Comparison of ENCODE assay signal across 36 cellular contexts in genomic region chr5:131457193-131457592, GRCh38.
"Had no signal": no experiment of that assay in that cellular context is flagged by ENCODE, and none has a peak within 500 bp of the region (broad histone marks: within the 10 kb centered on the region; RNA-seq: fewer than 3 reads in every experiment).

No MANE protein-coding gene starts in this region.

- H3K4me3 Mint-ChIP-seq: activated CD4-positive, alpha-beta T cell treated with anti-CD3 and anti-CD28 coated beads, Interleukin-2, amount 10 ng/mL, durations not matched to agents 24 days and 14 days; activated CD8-positive, alpha-beta T cell treated with anti-CD3 and anti-CD28 coated beads for 36 hours; activated naive CD8-positive, alpha-beta T cell treated with anti-CD3 and anti-CD28 coated beads, Interleukin-2, amount 10 ng/mL, durations not matched to agents 7 days and 5 days; activated T-cell treated with anti-CD3 and anti-CD28 coated beads, Interleukin-2, amount 50 U/mL, for 72 hours; activated T-helper 17 cell treated with anti-CD3 and anti-CD28 coated beads, Interleukin-2, amount 50 U/mL, for 72 hours; central memory CD8-positive, alpha-beta T cell had no signal

- H3K9me3 Mint-ChIP-seq: activated CD4-positive, alpha-beta T cell treated with anti-CD3 and anti-CD28 coated beads, Interleukin-2, amount 10 ng/mL, durations not matched to agents 24 days and 14 days; activated CD8-positive, alpha-beta T cell treated with anti-CD3 and anti-CD28 coated beads for 36 hours; activated naive CD8-positive, alpha-beta T cell treated with anti-CD3 and anti-CD28 coated beads, Interleukin-2, amount 10 ng/mL, durations not matched to agents 7 days and 5 days; activated T-helper 17 cell treated with anti-CD3 and anti-CD28 coated beads, Interleukin-2, amount 50 U/mL, for 72 hours; central memory CD8-positive, alpha-beta T cell had no signal

- H3K9me3 ChIP-seq: adrenal gland, body of pancreas, SJCRH30 had no signal

- H3K27ac Mint-ChIP-seq: activated CD4-positive, alpha-beta T cell treated with anti-CD3 and anti-CD28 coated beads, Interleukin-2, amount 10 ng/mL, durations not matched to agents 24 days and 14 days; activated naive CD8-positive, alpha-beta T cell treated with anti-CD3 and anti-CD28 coated beads, Interleukin-2, amount 10 ng/mL, durations not matched to agents 7 days and 5 days had no signal

- H3K4me3 ChIP-seq: adrenal gland, body of pancreas, PC-9, SJCRH30, SK-N-MC had no signal

- H3K27me3 ChIP-seq: adrenal gland, body of pancreas, SJCRH30 had no signal

- H3K27me3 Mint-ChIP-seq: activated CD4-positive, alpha-beta T cell treated with anti-CD3 and anti-CD28 coated beads, Interleukin-2, amount 10 ng/mL, durations not matched to agents 24 days and 14 days; activated CD8-positive, alpha-beta T cell treated with anti-CD3 and anti-CD28 coated beads for 36 hours; activated naive CD8-positive, alpha-beta T cell treated with anti-CD3 and anti-CD28 coated beads, Interleukin-2, amount 10 ng/mL, durations not matched to agents 7 days and 5 days; activated T-helper 17 cell treated with anti-CD3 and anti-CD28 coated beads, Interleukin-2, amount 50 U/mL, for 72 hours; central memory CD8-positive, alpha-beta T cell had no signal

- ATAC-seq: activated CD8-positive, alpha-beta T cell treated with anti-CD3 and anti-CD28 coated beads for 36 hours; activated T-cell treated with anti-CD3 and anti-CD28 coated beads, Interleukin-2, amount 50 U/mL, for 72 hours; activated T-helper 17 cell treated with anti-CD3 and anti-CD28 coated beads, Interleukin-2, amount 50 U/mL, for 72 hours; body of pancreas had no signal

- H3K4me1 ChIP-seq: SJCRH30 had no signal

- H3K27ac ChIP-seq: adrenal gland, body of pancreas, KMS-11, PC-9, RWPE1, SJCRH30, SK-N-MC, WERI-Rb-1 had no signal

- DNase-seq: activated CD4-positive, alpha-beta T cell treated with anti-CD3 and anti-CD28 coated beads for 1 hour; activated CD4-positive, alpha-beta T cell treated with anti-CD3 and anti-CD28 coated beads, Interleukin-2, amount 10 ng/mL, durations not matched to agents 24 days and 14 days; activated CD4-positive, alpha-beta T cell treated with anti-CD3 and anti-CD28 coated beads, Interleukin-2, amount 50 U/mL, for 4 hours; activated CD4-positive, CD25-positive, alpha-beta regulatory T cell; activated CD8-positive, alpha-beta T cell treated with anti-CD3 and anti-CD28 coated beads for 36 hours; activated effector memory CD4-positive, alpha-beta T cell treated with anti-CD3 and anti-CD28 coated beads, Interleukin-2, amount 50 U/mL, for 16 hours; activated naive CD4-positive, alpha-beta T cell; activated naive CD4-positive, alpha-beta T cell treated with anti-CD3 and anti-CD28 coated beads, Interleukin-2, amount 50 U/mL, for 16 hours; activated naive CD8-positive, alpha-beta T cell treated with anti-CD3 and anti-CD28 coated beads, Interleukin-2, amount 10 ng/mL, durations not matched to agents 7 days and 5 days; activated T-cell treated with anti-CD3 and anti-CD28 coated beads, Interleukin-2, amount 50 U/mL, for 1 hour; activated T-cell treated with anti-CD3 and anti-CD28 coated beads, Interleukin-2, amount 50 U/mL, for 72 hours; adrenal gland; body of pancreas; MM.1S; MV-4-11; NCI-H1092 treated with DMSO at 0.1 percent for 48 hours; NCI-H1417; NCI-H146; NCI-H187; NCI-H2029 treated with DMSO at 0.1 percent for 48 hours; NCI-H2107; NCI-H2171; NCI-H510A; NCI-H526; NCI-H748 treated with DMSO at 0.1 percent for 48 hours; NK-92 treated with Interleukin-12 subunit alpha and Interleukin-12 subunit beta, amount 100 ng/mL, for 24 hours; PC-9; SHP77; SJCRH30; T1000; WERI-Rb-1 had no signal
